Comparison of ENCODE assay signal across 2 cellular contexts in genomic region chr7:6854747-6855562, GRCh38.
TF ChIP-seq lines count a peak whose summit lies in the region.

No MANE protein-coding gene starts in this region.

TF ChIP-seq in HCT116, 20 proteins besides CTCF, POLR2A, EP300 and RAD21:
- TF ChIP-seq POLR2AphosphoS5 (IDR thresholded peaks at IDR 0.05; ENCODE audit: low read depth, low read length), result peak; percentile 37; the same call in 1 of the 2 replicates

TF ChIP-seq in H1, 55 proteins besides CTCF, POLR2A, EP300 and RAD21:
- TF ChIP-seq ASH2L (IDR thresholded peaks at IDR 0.05; ENCODE audit: low read length) (peak; percentile 24), KDM4A (IDR thresholded peaks at IDR 0.05; ENCODE audit: low read depth, low read length, severe bottlenecking) (peak; percentile 22)
